Comparison of ENCODE assay signal across 8 cellular contexts in the genomic region with DNA sequence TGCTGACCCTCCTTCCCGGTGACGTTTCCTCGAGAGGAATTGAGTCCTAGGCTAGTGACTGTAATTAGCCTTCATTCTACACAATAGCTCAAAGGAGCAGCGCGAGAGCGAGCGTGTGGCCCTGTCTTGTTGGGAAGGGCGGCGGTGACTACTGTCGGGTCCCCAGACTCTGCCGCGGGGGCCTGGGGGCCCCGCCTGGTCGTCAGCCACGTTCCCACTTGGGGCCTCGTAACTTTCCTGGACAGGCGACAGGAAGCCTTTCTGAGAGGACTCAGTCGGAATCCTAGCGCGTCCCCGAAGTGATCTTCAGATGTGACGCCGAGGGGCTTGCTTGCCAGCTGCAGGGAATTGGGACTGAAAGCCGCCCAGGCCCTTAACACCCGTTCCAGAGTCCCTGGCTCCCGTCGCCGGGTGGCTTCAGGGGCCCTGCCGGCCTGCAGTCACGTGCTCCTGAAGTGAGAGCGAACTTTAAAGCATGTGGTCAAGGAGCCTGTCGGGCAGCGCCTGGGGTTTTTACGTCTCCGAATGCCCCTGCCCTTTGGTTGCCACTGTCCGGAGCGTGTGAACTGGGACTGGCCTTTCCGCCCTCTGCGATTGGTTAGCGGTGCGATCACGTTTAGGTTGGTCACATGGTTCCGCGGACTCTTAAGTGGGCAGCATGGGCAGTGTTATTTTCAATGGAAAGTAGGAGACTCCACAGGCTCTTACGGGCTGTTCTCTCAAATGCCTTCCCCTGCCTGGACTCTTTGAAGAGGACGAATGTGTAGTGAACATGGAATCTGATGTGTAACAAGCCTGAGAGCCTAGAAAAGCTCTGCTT. TPM values are rescaled to one million over a fixed set of nuclear protein-coding genes. Genes with fewer than 3 reads are reported as not detected.
DNase-seq lines count a peak whose midpoint lies in the region; ATAC-seq and TF ChIP-seq lines count a peak whose summit lies in the region.

No MANE protein-coding gene starts in this region.

- H3K4me1 ChIP-seq in A673 (ENCODE audit: insufficient read depth, low read length, poor library complexity, severe bottlenecking) (no peaks in the 10 kb centered on the region), adrenal gland (replicated peaks in 1 of 2) (peaks cover 6 to 27% of the 10 kb centered on the region in 2 donors)

- CTCF ChIA-PET in A673 (lab: Charles Lee), result no interaction called here

- in situ Hi-C loops in GM13976 (cut with MboI; ENCODE audit: low sequenced_read_pairs, unreplicated experiment), result no loop called here

- H3K27ac ChIP-seq in A673 (ENCODE audit: low read depth, low read length, poor library complexity, severe bottlenecking), result no peak overlapping the region
- peak overlapping the region; percentile 34 to 87 (median 84) for H3K27ac ChIP-seq in adrenal gland

- TF ChIP-seq CTCF in A673 (conservative IDR thresholded peaks at IDR 0.05; ENCODE audit: low read depth, low read length) (no peak), GM13976 (IDR thresholded peaks at IDR 0.05; ENCODE audit: borderline replicate concordance, control extremely low read depth, extremely low read depth, insufficient read depth, missing control alignments) (no peak), adrenal gland (IDR thresholded peaks at IDR 0.05) (no peak), omental fat pad (IDR thresholded peaks at IDR 0.05) (no peak)

- WGBS in adrenal gland, 4 donors, result 4 to 6% (median 5%) methylated on average over 16 to 46 of the region's 46 CpGs

- DNase-seq in A673 (ENCODE audit: low spot score), result peak; percentile 20
- DNase-seq in GM13976 (ENCODE audit: low spot score), result peak; percentile 40
- peak; percentile 51 for DNase-seq in NCI-H1105 treated with DMSO at 0.1 percent for 48 hours (lab: John Stamatoyannopoulos, UW)
- DNase-seq in adrenal gland, result peak; percentile 68 to 90 (median 77)
- peak; percentile 76 for DNase-seq in left ventricle myocardium superior
- DNase-seq in omental fat pad (ENCODE audit: low spot score), result peak; percentile 38
- no peak for DNase-seq in T1000 (lab: John Stamatoyannopoulos, UW)

- POLR2A ChIA-PET in A673 (lab: Charles Lee; ENCODE audit: low non-redundant PET), result no interaction called here

- ATAC-seq in left ventricle myocardium superior (peak; percentile 66), omental fat pad (ENCODE audit: low FRiP score) (peak; percentile 71), HG03097 (IDR thresholded peaks at IDR 0.05; ENCODE audit: low FRiP score, unreplicated experiment) (no peak)

- H3K36me3 ChIP-seq in A673 (ENCODE audit: insufficient read depth, low read length, poor library complexity, severe bottlenecking) (no peaks in the 10 kb centered on the region), adrenal gland (replicated peaks in 1 of 2) (no peaks in the 10 kb centered on the region)

- TF ChIP-seq POLR2A in adrenal gland (IDR thresholded peaks at IDR 0.05), result peak in 1 of 2 donors; percentile 80

- no peaks in the 10 kb centered on the region for H3K9me3 ChIP-seq in A673 (ENCODE audit: low read depth, low read length, poor library complexity, severe bottlenecking)
- no peaks in the 10 kb centered on the region for H3K9me3 ChIP-seq in adrenal gland (replicated peaks in 1 of 3)

- intact Hi-C loops in A673 (cut with micrococcal nuclease; ENCODE audit: unreplicated experiment) (no loop called here), adrenal gland (cut with DNase I) (no loop called here), left ventricle myocardium superior (cut with micrococcal nuclease) (no loop called here)

- peaks cover 42% of the 10 kb centered on the region for H3K27me3 ChIP-seq in A673 (replicated peaks; ENCODE audit: insufficient read depth, low read depth, low read length, poor library complexity)
- H3K27me3 ChIP-seq in adrenal gland, result no peaks in the 10 kb centered on the region

- H3K4me3 ChIP-seq in A673 (ENCODE audit: low read depth, low read length, poor library complexity, severe bottlenecking) (peak overlapping the region; percentile 64), adrenal gland (peak overlapping the region; percentile 35 to 88 (median 78))

- no TSS peak for BruUV-seq in A673 (replicated peaks; lab: Mats Ljungman, UMichigan)

RNA-seq across cellular contexts. Expression of gene VLDLR, which starts 1.7 kb away (rescaled TPM):
- total RNA-seq in A673 (2021) (4.5 and 4.8 TPM in 2 replicates), adrenal gland (10 to 100 TPM; 24.9 to 54.1 (median 39.3) TPM), left ventricle myocardium superior (132 TPM), omental fat pad (10 to 100 TPM in 3 of 4 donors, 1 to 10 TPM in 1; 5.4 to 39.3 (median 16.1) TPM)
- 10 to 100 TPM in 1 of 3 donors, 1 to 10 TPM in 2; 8.0 to 27.0 (median 9.6) TPM for polyA plus RNA-seq in adrenal gland
